ENCODE assay signal across 23 cellular contexts in genomic region chr6:16104624-16105023, GRCh38.
"Had no signal": no experiment of that assay in that cellular context is flagged by ENCODE, and none has a peak within 500 bp of the region (broad histone marks: within the 10 kb centered on the region; RNA-seq: fewer than 3 reads in every experiment).

No MANE protein-coding gene starts in this region.

- ATAC-seq: activated T-cell treated with anti-CD3 and anti-CD28 coated beads, Interleukin-2, amount 50 U/mL, for 72 hours; left cardiac atrium; right cardiac atrium had no signal

- H3K4me3 Mint-ChIP-seq: activated naive CD4-positive, alpha-beta T cell treated with anti-CD3 and anti-CD28 coated beads, Interleukin-2, amount 50 U/mL, for 24 hours; activated T-cell treated with anti-CD3 and anti-CD28 coated beads, Interleukin-2, amount 50 U/mL, for 72 hours; neural crest cell had no signal

- H3K4me2 ChIP-seq: hepatocyte had no signal

- H3K4me1 Mint-ChIP-seq: activated naive CD4-positive, alpha-beta T cell treated with anti-CD3 and anti-CD28 coated beads, Interleukin-2, amount 50 U/mL, for 24 hours had no signal

- H2AFZ ChIP-seq: hepatocyte had no signal

- H3K36me3 Mint-ChIP-seq: activated naive CD4-positive, alpha-beta T cell treated with anti-CD3 and anti-CD28 coated beads, Interleukin-2, amount 50 U/mL, for 24 hours had no signal

- H3K27ac Mint-ChIP-seq: activated naive CD4-positive, alpha-beta T cell treated with anti-CD3 and anti-CD28 coated beads, Interleukin-2, amount 50 U/mL, for 24 hours; activated T-cell treated with anti-CD3 and anti-CD28 coated beads, Interleukin-2, amount 50 U/mL, for 72 hours had no signal

- H3K4me3 ChIP-seq: adrenal gland, cardiac muscle cell, hepatocyte, lung, prostate gland, stomach, vagina had no signal

- H3K4me1 ChIP-seq: prostate gland had no signal

- H3K9me3 Mint-ChIP-seq: activated naive CD4-positive, alpha-beta T cell treated with anti-CD3 and anti-CD28 coated beads, Interleukin-2, amount 50 U/mL, for 24 hours had no signal

- H3K9me3 ChIP-seq: adrenal gland, prostate gland, stomach, vagina had no signal

- H3K36me3 ChIP-seq: adrenal gland, cardiac muscle cell, prostate gland, stomach, vagina, WERI-Rb-1 had no signal

- DNase-seq: activated CD4-positive, alpha-beta T cell treated with anti-CD3 and anti-CD28 coated beads for 1 hour; activated CD4-positive, alpha-beta T cell treated with anti-CD3 and anti-CD28 coated beads, Interleukin-2, amount 50 U/mL, for 4 hours; activated gamma-delta T cell; activated T-cell treated with anti-CD3 and anti-CD28 coated beads, Interleukin-2, amount 50 U/mL, for 72 hours; adrenal gland; dermis blood vessel endothelial cell; effector memory CD4-positive, alpha-beta T cell; left cardiac atrium; right cardiac atrium; small intestine; stimulated activated CD4-positive, alpha-beta T cell treated with anti-CD3 and anti-CD28 coated beads, Interleukin-15, amount 100 ng/mL, for 24 hours; stimulated activated CD4-positive, alpha-beta T cell treated with anti-CD3 and anti-CD28 coated beads, Interleukin-2, amount 100 ng/mL, for 48 hours; stomach; T-helper 2 cell; trophoblast cell; WERI-Rb-1 had no signal

- H3K27ac ChIP-seq: adrenal gland, cardiac muscle cell, hepatocyte, prostate gland, stomach, WERI-Rb-1 had no signal

- H3K79me2 ChIP-seq: hepatocyte had no signal

- H3K27me3 ChIP-seq: adrenal gland, cardiac muscle cell, hepatocyte, stomach, vagina had no signal

- H3K27me3 Mint-ChIP-seq: activated naive CD4-positive, alpha-beta T cell treated with anti-CD3 and anti-CD28 coated beads, Interleukin-2, amount 50 U/mL, for 24 hours had no signal
